ENCODE assay signal across 16 cellular contexts in the genomic region with DNA sequence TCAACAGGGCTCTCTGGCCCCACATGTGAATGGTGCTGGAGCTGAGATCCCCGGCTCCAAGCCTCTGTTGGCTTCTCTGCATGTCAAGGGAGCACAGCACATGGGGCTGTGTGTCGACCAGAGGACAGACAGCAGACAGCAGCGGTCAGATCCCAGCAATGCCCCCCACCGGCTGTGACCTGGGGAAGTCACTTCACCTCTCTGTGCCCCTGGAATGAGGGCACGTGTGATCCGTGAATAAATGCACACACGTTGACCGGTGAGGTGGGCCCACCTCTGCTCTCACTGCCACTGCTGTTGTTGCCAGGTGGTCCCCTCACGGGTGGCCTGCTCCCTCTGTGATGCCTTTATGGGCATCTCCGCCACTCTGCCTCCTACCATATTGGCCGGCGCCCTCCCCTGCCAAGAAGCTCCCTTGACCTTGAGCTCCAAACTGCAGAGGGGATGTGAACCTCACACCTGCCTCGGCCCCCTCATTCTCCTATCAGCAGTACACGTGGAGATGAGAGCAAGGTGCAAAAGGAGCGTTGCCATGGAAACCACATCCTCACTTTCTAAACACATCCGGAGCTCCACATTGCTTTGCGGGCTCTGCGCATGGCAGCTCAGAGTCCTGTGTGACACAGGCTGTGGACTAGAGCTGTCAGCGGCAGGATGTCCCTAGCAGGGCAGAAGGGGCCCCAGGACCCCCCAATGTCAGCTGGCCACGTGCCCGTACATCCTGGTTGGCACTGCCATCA.
DNase-seq lines count a peak whose midpoint lies in the region; ATAC-seq and TF ChIP-seq lines count a peak whose summit lies in the region.
"Had no signal": no experiment of that assay in that cellular context is flagged by ENCODE, and none has a peak within 500 bp of the region (broad histone marks: within the 10 kb centered on the region; RNA-seq: fewer than 3 reads in every experiment).

No MANE protein-coding gene starts in this region.

- no peak overlapping the region for H3K4me3 ChIP-seq in Jurkat, Clone E6-1 (ENCODE audit: low read length)
- H3K4me3 ChIP-seq in psoas muscle (no peak overlapping the region), lower lobe of right lung (no peak overlapping the region)
- H3K4me3 ChIP-seq: Peyer's patch, SJSA1 had no signal

- H3K27ac Mint-ChIP-seq in CD14-positive monocyte, result peak overlapping the region in 1 of 7 donors; percentile 58

- no peak overlapping the region for H3K4me3 Mint-ChIP-seq in CD14-positive monocyte

- H3K27me3 ChIP-seq in psoas muscle (ENCODE audit: insufficient read depth in 3 of 3, low read length in 2 of 3) (no peaks in the 10 kb centered on the region), lower lobe of right lung (ENCODE audit: low read depth) (no peaks in the 10 kb centered on the region)
- H3K27me3 ChIP-seq: Peyer's patch had no signal

- H3K36me3 Mint-ChIP-seq in CD14-positive monocyte, result no peaks in the 10 kb centered on the region

- H3K36me3 ChIP-seq in psoas muscle (ENCODE audit: insufficient read depth in 1 of 2, low read depth in 1 of 2) (peaks cover 0 to 87% of the 10 kb centered on the region in 2 donors), lower lobe of right lung (no peaks in the 10 kb centered on the region)
- H3K36me3 ChIP-seq: Peyer's patch, SJSA1 had no signal

- TF ChIP-seq CTCF in CD14-positive monocyte (IDR thresholded peaks at IDR 0.05) (no peak), psoas muscle (IDR thresholded peaks at IDR 0.05) (no peak), lower lobe of right lung (IDR thresholded peaks at IDR 0.05) (no peak)

- H3K4me1 Mint-ChIP-seq in CD14-positive monocyte, result no peaks in the 10 kb centered on the region

- DNase-seq in CD14-positive monocyte (ENCODE audit: low spot score) (peak; percentile 32), head of caudate nucleus (peak in 38 of 42 donors; percentile 44 to 88 (median 68)), psoas muscle (peak; percentile 11 to 48), NCI-H1092 (lab: John Stamatoyannopoulos, UW) (no peak), NCI-H524 treated with DMSO at 0.1 percent for 48 hours (lab: John Stamatoyannopoulos, UW) (no peak), lower lobe of right lung (no peak)
- DNase-seq in Jurkat, Clone E6-1 (ENCODE audit: low read depth, low spot score), result peak; percentile 87
- DNase-seq: KG1, NCI-H1092 treated with DMSO at 0.1 percent for 48 hours, NCI-H146, NCI-H2029, NCI-H226, NCI-H510A treated with DMSO at 0.1 percent for 48 hours, NCI-H82, Peyer's patch had no signal

- intact Hi-C loops in CD14-positive monocyte (cut with micrococcal nuclease) (no loop called here), head of caudate nucleus (cut with DNase I) (no loop called here), psoas muscle (cut with DNase I) (no loop called here), lower lobe of right lung (cut with DNase I) (no loop called here)

- H3K9me3 ChIP-seq in psoas muscle, result no peaks in the 10 kb centered on the region
- H3K9me3 ChIP-seq in lower lobe of right lung, result no peaks in the 10 kb centered on the region
- H3K9me3 ChIP-seq: Peyer's patch, SJSA1 had no signal

- ATAC-seq in psoas muscle (peak in 2 of 4 donors; percentile 0 to 2), lower lobe of right lung (no peak)

- WGBS in psoas muscle, 3 donors, result 80 to 87% (median 82%) methylated on average over 21 of the region's 21 CpGs

- H3K27ac ChIP-seq in psoas muscle (no peak overlapping the region), lower lobe of right lung (no peak overlapping the region)
- H3K27ac ChIP-seq: Peyer's patch, SJSA1 had no signal

- no peaks in the 10 kb centered on the region for H3K9me3 Mint-ChIP-seq in CD14-positive monocyte

- H3K4me1 ChIP-seq in psoas muscle (no peaks in the 10 kb centered on the region), lower lobe of right lung (no peaks in the 10 kb centered on the region)
- H3K4me1 ChIP-seq: Peyer's patch, SJSA1 had no signal

- peaks cover 6 to 24% (median 21%) of the 10 kb centered on the region in 3 donors for H3K27me3 Mint-ChIP-seq in CD14-positive monocyte (ENCODE audit: low read depth in 3 of 3)

Comparison
In these comparisons a context has a peak if more than half of its experiments do, and no peak if none do; other contexts are left out.
1. DNase-seq: peak in CD14-positive monocyte (single experiment), Jurkat, Clone E6-1 (single experiment), head of caudate nucleus (38 of 42) and psoas muscle (2 of 2); none in NCI-H1092 (single experiment), NCI-H524 treated with DMSO at 0.1 percent for 48 hours (single experiment) and lower lobe of right lung (single experiment).